ENCODE assay signal across 16 cellular contexts in genomic region chr1:20032425-20032824, GRCh38. TPM values are rescaled to one million over a fixed set of nuclear protein-coding genes. Genes with fewer than 3 reads are reported as not detected.
DNase-seq lines count a peak whose midpoint lies in the region; ATAC-seq and TF ChIP-seq lines count a peak whose summit lies in the region.
"Had no signal": no experiment of that assay in that cellular context is flagged by ENCODE, and none has a peak within 500 bp of the region (broad histone marks: within the 10 kb centered on the region; RNA-seq: fewer than 3 reads in every experiment).

No MANE protein-coding gene starts in this region.

- H3K9me3 ChIP-seq in left ventricle myocardium inferior (replicated peaks) (peaks cover 28% of the 10 kb centered on the region), SJCRH30 (replicated peaks) (no peaks in the 10 kb centered on the region; the same call in 1 of the 2 replicates)

- H3K4me1 ChIP-seq in left ventricle myocardium inferior (peaks cover 16% of the 10 kb centered on the region), SJCRH30 (peaks cover 35% of the 10 kb centered on the region)

- intact Hi-C loops in left ventricle myocardium inferior (cut with micrococcal nuclease) (no loop called here), Right ventricle myocardium superior (cut with DNase I) (no loop called here)

- no peak for ATAC-seq in Right ventricle myocardium superior (ENCODE audit: poor library complexity)
- ATAC-seq: GM12878 had no signal

- peaks cover 11% of the 10 kb centered on the region for H3K27me3 ChIP-seq in left ventricle myocardium inferior (ENCODE audit: low read depth)
- no peaks in the 10 kb centered on the region for H3K27me3 ChIP-seq in SJCRH30

- H3K36me3 ChIP-seq in left ventricle myocardium inferior, result peaks cover 7% of the 10 kb centered on the region
- H3K36me3 ChIP-seq in SJCRH30, result no peaks in the 10 kb centered on the region

- H3K27ac ChIP-seq in left ventricle myocardium inferior (replicated peaks) (peak overlapping the region; percentile 93), SJCRH30 (peak overlapping the region; percentile 94)

- H3K4me3 ChIP-seq in left ventricle myocardium inferior, result peak overlapping the region; percentile 69
- peak overlapping the region; percentile 11; the same call in 1 of the 2 replicates for H3K4me3 ChIP-seq in SJCRH30
- no peak overlapping the region for H3K4me3 ChIP-seq in epithelial cell of esophagus (ENCODE audit: low read length)
- H3K4me3 ChIP-seq: GM12878 had no signal

- no peak for DNase-seq in left ventricle myocardium inferior
- no peak for DNase-seq in Right ventricle myocardium superior
- DNase-seq in SJCRH30, result no peak
- DNase-seq in epithelial cell of esophagus (ENCODE audit: low read depth), result peak; percentile 7
- DNase-seq in NCI-H1048 (lab: John Stamatoyannopoulos, UW), result no peak
- no peak for DNase-seq in cerebellar nuclear complex (lab: John Stamatoyannopoulos, UW)
- no peak for DNase-seq in RKO (ENCODE audit: low spot score)
- DNase-seq: C1 segment of cervical spinal cord; CD4-positive, alpha-beta memory T cell; DMS79; HCEC 1CT; HFFc6 had no signal

- TF ChIP-seq CTCF in left ventricle myocardium inferior (IDR thresholded peaks at IDR 0.05; ENCODE audit: borderline replicate concordance) (no peak), epithelial cell of esophagus (IDR thresholded peaks at IDR 0.05; ENCODE audit: insufficient read depth, low read depth, low read length, missing control alignments) (no peak)

RNA-seq across cellular contexts. Expression of gene PLA2G5, which starts 37.6 kb away (rescaled TPM):
- total RNA-seq in left ventricle myocardium inferior (51.4 TPM), Right ventricle myocardium superior (56.7 TPM)
- total RNA-seq in SJCRH30 (2014; rRNA removed; shearing (Covaris generic)), result 0.46 and 0.51 TPM in 2 replicates
- total RNA-seq: B cell; CD4-positive, alpha-beta memory T cell; G401; H4; HFFc6 had no signal

RNA-seq across cellular contexts. Expression of gene PLA2G2A, which starts 53.0 kb away (rescaled TPM):
- 69.0 TPM for total RNA-seq in left ventricle myocardium inferior
- 154 TPM for total RNA-seq in Right ventricle myocardium superior
- not detected in 2 replicates for total RNA-seq in SJCRH30 (2014; rRNA removed; shearing (Covaris generic))
- total RNA-seq: B cell; CD4-positive, alpha-beta memory T cell; G401; H4; HFFc6 had no signal

Comparison
In these comparisons a context has a peak if more than half of its experiments do, and no peak if none do; other contexts are left out.
1. RNA of gene PLA2G5, which starts 37.6 kb away (total RNA-seq): 56.7 TPM in Right ventricle myocardium superior (single experiment) and 51.4 TPM in left ventricle myocardium inferior (single experiment); 0.46 to 0.51 TPM in SJCRH30; every median in the first group is over 10 times any median in the second.
2. RNA of gene PLA2G2A, which starts 53.0 kb away (total RNA-seq): 154 TPM in Right ventricle myocardium superior (single experiment) and 69.0 TPM in left ventricle myocardium inferior (single experiment); not detected in SJCRH30; every median in the first group is over 10 times any median in the second.